In the genomic region with DNA sequence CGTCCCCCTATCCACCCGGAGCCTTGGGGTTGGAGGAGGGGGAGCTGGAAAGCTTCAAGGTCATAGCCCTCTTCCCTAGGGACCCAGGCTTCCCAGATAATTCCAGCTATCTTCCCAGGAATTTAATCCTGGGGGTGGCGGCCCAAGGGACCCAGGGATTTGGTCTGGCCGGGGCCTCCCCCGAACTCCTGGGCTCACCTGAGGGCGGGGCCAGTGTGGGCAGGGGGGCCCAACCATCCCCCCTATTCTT, we compare ENCODE assay signal across 9 cellular contexts. TPM values are rescaled to one million over a fixed set of nuclear protein-coding genes. Genes with fewer than 3 reads are reported as not detected.
A peak's percentile ranks its signal among the peaks of the same experiment; 100 is the strongest.
DNase-seq lines count a peak whose midpoint lies in the region; ATAC-seq and TF ChIP-seq lines count a peak whose summit lies in the region.
"Had no signal": no experiment of that assay in that cellular context is flagged by ENCODE, and none has a peak within 500 bp of the region (broad histone marks: within the 10 kb centered on the region; RNA-seq: fewer than 3 reads in every experiment).

No MANE protein-coding gene starts in this region.

- TF ChIP-seq CTCF in mammary epithelial cell (conservative IDR thresholded peaks at IDR 0.05 in 1 of 2, IDR thresholded peaks at IDR 0.05 in 1 of 2; ENCODE audit: extremely low read depth in 1 of 2, insufficient read depth in 1 of 2, low read depth in 1 of 2, low read length in 2 of 2) = no peak

- DNase-seq in HuH-7.5 (ENCODE audit: low spot score) (peak; percentile 49), mammary epithelial cell (no peak), globus pallidus (ENCODE audit: low spot score) (no peak), DMS79 (lab: John Stamatoyannopoulos, UW) (no peak)
- DNase-seq: activated CD8-positive, alpha-beta memory T cell treated with anti-CD3 and anti-CD28 coated beads for 24 hours had no signal

- H3K4me3 ChIP-seq in ACC112 (ENCODE audit: low read depth, low read length) (peak overlapping the region; percentile 89), mammary epithelial cell (replicated peaks in 1 of 3; ENCODE audit: insufficient read depth in 1 of 3, low read depth in 2 of 3, low read length in 3 of 3) (peak overlapping the region; percentile 78 to 95 (median 90)), mucosa of rectum (ENCODE audit: low read length in 2 of 2) (peak overlapping the region; percentile 94 to 98)

- 7% methylated on average over 3 of the region's 6 CpGs for WGBS in mammary epithelial cell (ENCODE audit: low coverage, missing lambda C conversion rate)

- H3K9ac ChIP-seq in mammary epithelial cell (ENCODE audit: insufficient read depth, low read length) (peak overlapping the region; percentile 74), mucosa of rectum (ENCODE audit: low read depth in 1 of 2, low read length in 2 of 2) (peak overlapping the region; percentile 99)

- BruUV-seq in mammary epithelial cell (replicated peaks; lab: Mats Ljungman, UMichigan) = no TSS peak

- no peaks in the 10 kb centered on the region for H4K20me1 ChIP-seq in mammary epithelial cell (ENCODE audit: insufficient read depth, low read length)

- H3K79me2 ChIP-seq in ACC112 (ENCODE audit: control insufficient read depth, insufficient read depth, low read length, unreplicated experiment) (peaks cover 54% of the 10 kb centered on the region), mammary epithelial cell (ENCODE audit: insufficient read depth, low read length) (peaks cover 70% of the 10 kb centered on the region)

- H3K9me3 ChIP-seq in mammary epithelial cell (replicated peaks; ENCODE audit: insufficient read depth, low read length) = no peaks in the 10 kb centered on the region
- H3K9me3 ChIP-seq in mucosa of rectum (ENCODE audit: control insufficient read depth in 2 of 2, low read length in 2 of 2) = no peaks in the 10 kb centered on the region

- in situ Hi-C loops in mammary epithelial cell (cut with MboI; ENCODE audit: low sequenced_read_pairs in 2 of 2) = no loop called here

- intact Hi-C loops in mammary epithelial cell (cut with micrococcal nuclease) = loop anchor here (2.0 to 5.0 kb wide), 2 partner anchors 14 to 134 kb away; no protein-coding TSS in a partner anchor

- peak overlapping the region; percentile 92 for H3K4me2 ChIP-seq in mammary epithelial cell (ENCODE audit: insufficient read depth, low read depth, low read length)

- CTCF ChIA-PET in mammary epithelial cell (lab: Charles Lee; ENCODE audit: low non-redundant PET) = no interaction called here

- H3K4me1 ChIP-seq in ACC112 (ENCODE audit: control insufficient read depth, insufficient read depth, low read length, unreplicated experiment) (peaks cover 12% of the 10 kb centered on the region), mammary epithelial cell (ENCODE audit: insufficient read depth, low read length) (peaks cover 17% of the 10 kb centered on the region), mucosa of rectum (ENCODE audit: control insufficient read depth in 2 of 2, insufficient read depth in 2 of 2, low read length in 2 of 2) (peaks cover 35 to 36% of the 10 kb centered on the region in 2 donors)

- H3K36me3 ChIP-seq in ACC112 (ENCODE audit: insufficient read depth, low read length) = no peaks in the 10 kb centered on the region
- peaks cover 6% of the 10 kb centered on the region for H3K36me3 ChIP-seq in mammary epithelial cell (ENCODE audit: insufficient read depth, low read length)
- no peaks in the 10 kb centered on the region for H3K36me3 ChIP-seq in mucosa of rectum (ENCODE audit: control insufficient read depth in 2 of 2, insufficient read depth in 2 of 2, low read length in 2 of 2)

- H3K27me3 ChIP-seq in ACC112 (ENCODE audit: insufficient read depth, low read length) (no peaks in the 10 kb centered on the region), mammary epithelial cell (ENCODE audit: insufficient read depth, low read length) (no peaks in the 10 kb centered on the region), mucosa of rectum (ENCODE audit: control insufficient read depth in 2 of 2, insufficient read depth in 2 of 2, low read length in 2 of 2) (no peaks in the 10 kb centered on the region)

- H3K27ac ChIP-seq in ACC112 (ENCODE audit: low read depth, low read length) (peak overlapping the region; percentile 54; the same call in 1 of the 2 replicates), mammary epithelial cell (ENCODE audit: insufficient read depth, low read depth, low read length) (peak overlapping the region; percentile 53), mucosa of rectum (ENCODE audit: low read depth in 2 of 2, low read length in 2 of 2) (peak overlapping the region; percentile 98 to 99)

- H2AFZ ChIP-seq in ACC112 (ENCODE audit: low read length, unreplicated experiment) = no peak overlapping the region
- H2AFZ ChIP-seq in mammary epithelial cell (ENCODE audit: low read depth, low read length) = no peak overlapping the region

- ATAC-seq in GM18907 (IDR thresholded peaks at IDR 0.05; ENCODE audit: unreplicated experiment) = no peak
- ATAC-seq in GM21528 (IDR thresholded peaks at IDR 0.05; ENCODE audit: low FRiP score, unreplicated experiment) = no peak

- dilution Hi-C loops in mammary epithelial cell (cut with HindIII; ENCODE audit: low sequenced_read_pairs) = loop anchor here (5.0 kb wide), 3 partner anchors 49 to 184 kb away; a partner anchor contains a TSS

RNA-seq across cellular contexts. Expression of a gene that starts 1.3 kb away (rescaled TPM):
- 100 to 1,000 TPM; 160 to 201 TPM for total RNA-seq in mammary epithelial cell
- polyA plus RNA-seq in mammary epithelial cell = 93.9 TPM
- polyA minus RNA-seq in mammary epithelial cell = 122 TPM

RNA-seq across cellular contexts. Expression of a gene that starts 10.4 kb away (rescaled TPM):
- 1 to 10 TPM; 1.3 to 2.1 TPM for total RNA-seq in mammary epithelial cell
- polyA plus RNA-seq in mammary epithelial cell = 2.3 TPM
- not detected for polyA minus RNA-seq in mammary epithelial cell

RNA-seq across cellular contexts. Expression of a gene that starts 11.8 kb away (rescaled TPM):
- 10 to 100 TPM; 11.0 to 16.9 TPM for total RNA-seq in mammary epithelial cell
- 11.5 TPM for polyA plus RNA-seq in mammary epithelial cell
- polyA minus RNA-seq in mammary epithelial cell = 11.9 TPM

RNA-seq across cellular contexts. Expression of a gene that starts 40.8 kb away (rescaled TPM):
- 10 to 100 TPM in 1 of 2 donors, 1 to 10 TPM in 1; 1.8 to 49.1 TPM for total RNA-seq in mammary epithelial cell
- polyA plus RNA-seq in mammary epithelial cell = 2.6 TPM
- 27.0 TPM for polyA minus RNA-seq in mammary epithelial cell
